8 cellular contexts compared by ENCODE assay signal in the genomic region with DNA sequence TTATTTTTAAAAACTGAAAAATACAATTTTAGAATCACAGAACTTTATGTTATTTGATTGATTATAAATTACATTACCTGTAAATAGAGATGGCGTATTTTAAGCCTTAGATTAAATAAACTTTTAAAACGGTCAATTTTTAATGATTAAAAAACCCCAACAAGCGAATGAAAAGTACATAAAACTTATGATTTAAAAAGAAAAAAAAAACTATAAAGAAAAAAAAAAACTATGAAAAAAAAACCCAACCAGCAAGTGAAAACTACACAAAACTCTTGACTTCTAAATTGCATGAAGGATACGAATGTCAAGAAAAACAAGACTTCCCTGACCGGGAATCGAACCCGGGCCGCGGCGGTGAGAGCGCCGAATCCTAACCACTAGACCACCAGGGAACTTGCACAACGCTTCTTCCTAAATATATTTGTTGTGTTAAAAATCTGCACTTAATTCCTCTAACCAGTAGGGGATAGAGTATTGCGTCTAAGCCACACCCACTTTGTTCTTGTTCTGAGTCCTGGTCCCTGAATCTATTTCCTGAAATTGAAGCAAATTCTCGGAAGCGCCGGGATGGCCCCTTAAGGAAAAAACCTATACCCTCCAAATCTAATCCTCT.
DNase-seq lines count a peak whose midpoint lies in the region; ATAC-seq and TF ChIP-seq lines count a peak whose summit lies in the region.

No MANE protein-coding gene starts in this region.

- TF ChIP-seq CTCF in WI38 (IDR thresholded peaks at IDR 0.05; ENCODE audit: low read depth, low read length): no peak

- H3K36me3 ChIP-seq in ACC112 (ENCODE audit: insufficient read depth, low read length): no peaks in the 10 kb centered on the region

- peak overlapping the region; percentile 74 for H3K27ac ChIP-seq in ACC112 (ENCODE audit: low read depth, low read length)

- peaks cover 11% of the 10 kb centered on the region for H3K79me2 ChIP-seq in ACC112 (ENCODE audit: control insufficient read depth, insufficient read depth, low read length, unreplicated experiment)

- H3K27me3 ChIP-seq in ACC112 (ENCODE audit: insufficient read depth, low read length): no peaks in the 10 kb centered on the region

- H3K4me3 ChIP-seq in ACC112 (ENCODE audit: low read depth, low read length) (peak overlapping the region; percentile 89), WI38 (ENCODE audit: low read depth, low read length) (peak overlapping the region; percentile 80)

- DNase-seq in NCI-H2171 treated with DMSO at 0.1 percent for 48 hours (lab: John Stamatoyannopoulos, UW) (peak; percentile 98), iris pigment epithelial cell (ENCODE audit: low read depth) (peak; percentile 85), smooth muscle cell of the brain vasculature (ENCODE audit: low read depth, low spot score) (peak; percentile 87)
- DNase-seq in central memory CD4-positive, alpha-beta T cell: peak; percentile 94

- H3K4me1 ChIP-seq in ACC112 (ENCODE audit: control insufficient read depth, insufficient read depth, low read length, unreplicated experiment): peaks cover 23% of the 10 kb centered on the region

- H2AFZ ChIP-seq in ACC112 (ENCODE audit: low read length, unreplicated experiment): peak overlapping the region; percentile 83

- peak; percentile 81 for ATAC-seq in GM18867 (IDR thresholded peaks at IDR 0.05; ENCODE audit: unreplicated experiment)
- peak; percentile 80 for ATAC-seq in HG03108 (IDR thresholded peaks at IDR 0.05; ENCODE audit: unreplicated experiment)

Comparison
In these comparisons a context has a peak if more than half of its experiments do, and no peak if none do; other contexts are left out.
1. Peak in every context shown above with its lines: DNase-seq, ATAC-seq, H3K4me3 ChIP-seq and H3K27ac ChIP-seq.